Comparison of ENCODE assay signal across 8 cellular contexts in the genomic region with DNA sequence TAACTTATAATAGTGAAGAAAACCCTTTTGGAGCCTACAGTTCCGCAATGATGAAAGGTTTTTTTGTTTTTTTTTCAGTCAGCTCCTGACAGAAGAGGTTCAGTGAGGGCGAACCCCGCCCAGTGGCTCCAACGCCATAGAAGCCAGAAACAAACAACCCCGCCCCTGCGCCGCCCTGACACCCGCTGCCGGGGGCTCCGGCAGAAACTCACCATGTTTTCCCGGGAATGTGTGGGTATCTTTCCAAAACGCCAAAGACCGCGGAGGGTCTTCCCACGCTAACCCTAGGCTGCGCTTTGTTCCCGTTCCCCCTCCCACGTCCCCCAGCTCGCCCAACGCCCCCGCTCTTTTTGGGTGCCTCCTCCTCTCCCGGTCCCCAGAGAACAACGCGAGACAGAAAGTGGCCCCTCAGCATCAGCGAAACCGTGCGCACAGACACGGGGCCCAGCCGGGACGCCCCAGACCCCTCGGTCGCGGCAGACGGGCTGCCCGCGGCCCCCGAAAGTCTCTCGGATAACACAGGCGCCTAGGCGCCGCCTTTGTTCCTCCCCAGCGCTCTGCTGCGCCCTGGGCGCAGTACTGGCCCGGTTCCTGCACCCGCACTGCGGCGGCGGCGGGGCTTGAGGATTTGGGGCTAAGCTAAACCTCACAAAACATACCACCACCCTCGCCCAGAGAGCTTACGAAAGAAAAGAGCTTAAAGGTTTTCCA.
DNase-seq lines count a peak whose midpoint lies in the region; ATAC-seq lines count a peak whose summit lies in the region.

No MANE protein-coding gene starts in this region.

- DNase-seq in NCI-H2081 (lab: John Stamatoyannopoulos, UW) = peak; percentile 52 to 62
- no peak for DNase-seq in NCI-H2081 treated with DMSO at 0.1 percent for 48 hours (lab: John Stamatoyannopoulos, UW)
- peak; percentile 47 for DNase-seq in NCI-H1694 (lab: John Stamatoyannopoulos, UW)
- peak; percentile 57 for DNase-seq in activated CD4-positive, alpha-beta T cell treated with anti-CD3 and anti-CD28 coated beads for 1 hour
- peak; percentile 7 to 31 for DNase-seq in cerebellar nuclear complex (lab: John Stamatoyannopoulos, UW)
- peak; percentile 52 to 61 for DNase-seq in stimulated activated CD4-positive, alpha-beta T cell treated with anti-CD3 and anti-CD28 coated beads, Interleukin-1b, Interleukin-23, amount 100 ng/mL, for 4 hours (ENCODE audit: low read depth in 2 of 2)

- no peaks in the 10 kb centered on the region for H3K27me3 ChIP-seq in layer of hippocampus (ENCODE audit: control insufficient read depth, insufficient read depth, low read length)

- ATAC-seq in HG02763 (IDR thresholded peaks at IDR 0.05; ENCODE audit: unreplicated experiment) = peak; percentile 36

- H3K27ac ChIP-seq in layer of hippocampus (ENCODE audit: low read depth, low read length) = peak overlapping the region; percentile 99
